In the genomic region with DNA sequence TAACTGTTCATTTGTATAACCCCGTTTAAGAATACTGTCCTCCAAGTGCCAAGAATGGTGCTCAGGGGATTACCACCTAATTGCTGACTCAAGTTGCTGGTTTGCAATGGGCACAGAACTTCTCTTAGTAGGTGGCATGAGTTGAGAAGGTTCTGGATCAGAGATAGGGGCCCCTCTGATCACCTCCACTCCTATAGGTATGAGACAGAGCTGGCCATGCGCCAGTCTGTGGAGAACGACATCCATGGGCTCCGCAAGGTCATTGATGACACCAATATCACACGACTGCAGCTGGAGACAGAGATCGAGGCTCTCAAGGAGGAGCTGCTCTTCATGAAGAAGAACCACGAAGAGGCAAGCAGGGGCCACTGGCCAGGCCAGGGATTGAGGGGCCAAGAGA, we compare ENCODE assay signal across 1 cellular context.
TF ChIP-seq lines count a peak whose summit lies in the region.

No MANE protein-coding gene starts in this region.

TF ChIP-seq in K562, 482 proteins besides CTCF, POLR2A, EP300 and RAD21:
- TF ChIP-seq ZNF76 (CRISPR knock-in tag; IDR thresholded peaks at IDR 0.05; ENCODE audit: borderline replicate concordance) (no peak), NFIC (IDR thresholded peaks at IDR 0.05) (peak; percentile 54)
